1 cellular context compared by ENCODE assay signal in the genomic region with DNA sequence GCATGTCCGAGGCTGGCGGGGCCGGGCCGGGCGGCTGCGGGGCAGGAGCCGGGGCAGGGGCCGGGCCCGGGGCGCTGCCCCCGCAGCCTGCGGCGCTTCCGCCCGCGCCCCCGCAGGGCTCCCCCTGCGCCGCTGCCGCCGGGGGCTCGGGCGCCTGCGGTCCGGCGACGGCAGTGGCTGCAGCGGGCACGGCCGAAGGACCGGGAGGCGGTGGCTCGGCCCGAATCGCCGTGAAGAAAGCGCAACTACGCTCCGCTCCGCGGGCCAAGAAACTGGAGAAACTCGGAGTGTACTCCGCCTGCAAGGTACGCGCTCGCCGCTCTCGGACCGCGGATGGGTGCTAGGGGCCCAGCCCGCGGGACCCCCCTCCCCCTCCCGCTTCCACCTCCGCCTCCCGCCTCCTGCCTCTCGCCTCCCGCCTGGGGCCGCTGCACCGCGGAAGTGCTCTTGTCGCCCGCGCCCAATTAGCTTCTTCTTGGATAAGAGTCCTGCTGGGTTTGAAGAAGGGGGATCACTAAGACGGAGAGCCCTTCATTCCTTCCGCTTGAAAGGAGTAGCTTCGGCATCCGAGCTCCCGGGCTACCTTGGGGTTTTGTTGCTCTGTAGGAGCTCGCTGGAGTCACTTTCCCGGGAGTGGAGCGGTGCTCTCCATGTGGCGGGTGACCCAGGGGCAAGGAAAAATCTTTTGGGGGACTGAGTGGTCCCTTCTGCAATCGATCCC.
A peak's percentile ranks its signal among the peaks of the same experiment; 100 is the strongest.
TF ChIP-seq lines count a peak whose summit lies in the region.

No MANE protein-coding gene starts in this region.

TF ChIP-seq in K562, 482 proteins besides CTCF, POLR2A, EP300 and RAD21 (continued from another document and continues in another):
- TF ChIP-seq TOE1 (IDR thresholded peaks at IDR 0.05; ENCODE audit: borderline replicate concordance) = 0 out of 2 replicates have a peak, but pooled peaks have one; percentile 48
- no peak for TF ChIP-seq TOE1 (CRISPR knock-in tag; IDR thresholded peaks at IDR 0.05; ENCODE audit: borderline replicate concordance, low read depth)
- TF ChIP-seq, protein P1, sequence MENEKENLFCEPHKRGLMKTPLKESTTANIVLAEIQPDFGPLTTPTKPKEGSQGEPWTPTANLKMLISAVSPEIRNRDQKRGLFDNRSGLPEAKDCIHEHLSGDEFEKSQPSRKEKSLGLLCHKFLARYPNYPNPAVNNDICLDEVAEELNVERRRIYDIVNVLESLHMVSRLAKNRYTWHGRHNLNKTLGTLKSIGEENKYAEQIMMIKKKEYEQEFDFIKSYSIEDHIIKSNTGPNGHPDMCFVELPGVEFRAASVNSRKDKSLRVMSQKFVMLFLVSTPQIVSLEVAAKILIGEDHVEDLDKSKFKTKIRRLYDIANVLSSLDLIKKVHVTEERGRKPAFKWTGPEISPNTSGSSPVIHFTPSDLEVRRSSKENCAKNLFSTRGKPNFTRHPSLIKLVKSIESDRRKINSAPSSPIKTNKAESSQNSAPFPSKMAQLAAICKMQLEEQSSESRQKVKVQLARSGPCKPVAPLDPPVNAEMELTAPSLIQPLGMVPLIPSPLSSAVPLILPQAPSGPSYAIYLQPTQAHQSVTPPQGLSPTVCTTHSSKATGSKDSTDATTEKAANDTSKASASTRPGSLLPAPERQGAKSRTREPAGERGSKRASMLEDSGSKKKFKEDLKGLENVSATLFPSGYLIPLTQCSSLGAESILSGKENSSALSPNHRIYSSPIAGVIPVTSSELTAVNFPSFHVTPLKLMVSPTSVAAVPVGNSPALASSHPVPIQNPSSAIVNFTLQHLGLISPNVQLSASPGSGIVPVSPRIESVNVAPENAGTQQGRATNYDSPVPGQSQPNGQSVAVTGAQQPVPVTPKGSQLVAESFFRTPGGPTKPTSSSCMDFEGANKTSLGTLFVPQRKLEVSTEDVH (IDR thresholded peaks at IDR 0.05; ENCODE audit: low read depth, partially characterized antibody) = peak; percentile 42
- peak; percentile 81 for TF ChIP-seq CXXC5 (CRISPR knock-in tag; IDR thresholded peaks at IDR 0.05)
- peak; percentile 83 to 90 for TF ChIP-seq MAZ (CRISPR knock-in tag; conservative IDR thresholded peaks at IDR 0.05 in 1 of 2, IDR thresholded peaks at IDR 0.05 in 1 of 2)
- TF ChIP-seq ZNF589 (CRISPR knock-in tag; IDR thresholded peaks at IDR 0.05; ENCODE audit: low read depth) = no peak
- no peak for TF ChIP-seq ZNF165 (CRISPR knock-in tag; IDR thresholded peaks at IDR 0.05; ENCODE audit: borderline replicate concordance)
- TF ChIP-seq ZNF586 (CRISPR knock-in tag; conservative IDR thresholded peaks at IDR 0.05) = no peak
- 0 out of 2 replicates have a peak, but pooled peaks have one; percentile 7 for TF ChIP-seq SMC3 (conservative IDR thresholded peaks at IDR 0.05; ENCODE audit: insufficient read depth, low read depth, low read length)
- TF ChIP-seq, protein P2, sequence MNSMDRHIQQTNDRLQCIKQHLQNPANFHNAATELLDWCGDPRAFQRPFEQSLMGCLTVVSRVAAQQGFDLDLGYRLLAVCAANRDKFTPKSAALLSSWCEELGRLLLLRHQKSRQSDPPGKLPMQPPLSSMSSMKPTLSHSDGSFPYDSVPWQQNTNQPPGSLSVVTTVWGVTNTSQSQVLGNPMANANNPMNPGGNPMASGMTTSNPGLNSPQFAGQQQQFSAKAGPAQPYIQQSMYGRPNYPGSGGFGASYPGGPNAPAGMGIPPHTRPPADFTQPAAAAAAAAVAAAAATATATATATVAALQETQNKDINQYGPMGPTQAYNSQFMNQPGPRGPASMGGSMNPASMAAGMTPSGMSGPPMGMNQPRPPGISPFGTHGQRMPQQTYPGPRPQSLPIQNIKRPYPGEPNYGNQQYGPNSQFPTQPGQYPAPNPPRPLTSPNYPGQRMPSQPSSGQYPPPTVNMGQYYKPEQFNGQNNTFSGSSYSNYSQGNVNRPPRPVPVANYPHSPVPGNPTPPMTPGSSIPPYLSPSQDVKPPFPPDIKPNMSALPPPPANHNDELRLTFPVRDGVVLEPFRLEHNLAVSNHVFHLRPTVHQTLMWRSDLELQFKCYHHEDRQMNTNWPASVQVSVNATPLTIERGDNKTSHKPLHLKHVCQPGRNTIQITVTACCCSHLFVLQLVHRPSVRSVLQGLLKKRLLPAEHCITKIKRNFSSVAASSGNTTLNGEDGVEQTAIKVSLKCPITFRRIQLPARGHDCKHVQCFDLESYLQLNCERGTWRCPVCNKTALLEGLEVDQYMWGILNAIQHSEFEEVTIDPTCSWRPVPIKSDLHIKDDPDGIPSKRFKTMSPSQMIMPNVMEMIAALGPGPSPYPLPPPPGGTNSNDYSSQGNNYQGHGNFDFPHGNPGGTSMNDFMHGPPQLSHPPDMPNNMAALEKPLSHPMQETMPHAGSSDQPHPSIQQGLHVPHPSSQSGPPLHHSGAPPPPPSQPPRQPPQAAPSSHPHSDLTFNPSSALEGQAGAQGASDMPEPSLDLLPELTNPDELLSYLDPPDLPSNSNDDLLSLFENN (IDR thresholded peaks at IDR 0.05; ENCODE audit: low read depth in 2 of 2, low read length in 2 of 2) = no peak
- TF ChIP-seq DMBX1 (CRISPR knock-in tag; IDR thresholded peaks at IDR 0.05; ENCODE audit: borderline replicate concordance) = 0 out of 2 replicates have a peak, but pooled peaks have one; percentile 16
- TF ChIP-seq, protein P3, sequence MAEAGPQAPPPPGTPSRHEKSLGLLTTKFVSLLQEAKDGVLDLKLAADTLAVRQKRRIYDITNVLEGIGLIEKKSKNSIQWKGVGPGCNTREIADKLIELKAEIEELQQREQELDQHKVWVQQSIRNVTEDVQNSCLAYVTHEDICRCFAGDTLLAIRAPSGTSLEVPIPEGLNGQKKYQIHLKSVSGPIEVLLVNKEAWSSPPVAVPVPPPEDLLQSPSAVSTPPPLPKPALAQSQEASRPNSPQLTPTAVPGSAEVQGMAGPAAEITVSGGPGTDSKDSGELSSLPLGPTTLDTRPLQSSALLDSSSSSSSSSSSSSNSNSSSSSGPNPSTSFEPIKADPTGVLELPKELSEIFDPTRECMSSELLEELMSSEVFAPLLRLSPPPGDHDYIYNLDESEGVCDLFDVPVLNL (CRISPR knock-in tag; IDR thresholded peaks at IDR 0.05; ENCODE audit: low read depth) = 0 out of 2 replicates have a peak, but pooled peaks have one; percentile 10
- TF ChIP-seq ZBTB7A (IDR thresholded peaks at IDR 0.05; ENCODE audit: borderline replicate concordance, control insufficient read depth, low read depth, low read length) = peak; percentile 96
- no peak for TF ChIP-seq XRCC5 (IDR thresholded peaks at IDR 0.05; ENCODE audit: low read depth, low read length)
- TF ChIP-seq, protein P4, sequence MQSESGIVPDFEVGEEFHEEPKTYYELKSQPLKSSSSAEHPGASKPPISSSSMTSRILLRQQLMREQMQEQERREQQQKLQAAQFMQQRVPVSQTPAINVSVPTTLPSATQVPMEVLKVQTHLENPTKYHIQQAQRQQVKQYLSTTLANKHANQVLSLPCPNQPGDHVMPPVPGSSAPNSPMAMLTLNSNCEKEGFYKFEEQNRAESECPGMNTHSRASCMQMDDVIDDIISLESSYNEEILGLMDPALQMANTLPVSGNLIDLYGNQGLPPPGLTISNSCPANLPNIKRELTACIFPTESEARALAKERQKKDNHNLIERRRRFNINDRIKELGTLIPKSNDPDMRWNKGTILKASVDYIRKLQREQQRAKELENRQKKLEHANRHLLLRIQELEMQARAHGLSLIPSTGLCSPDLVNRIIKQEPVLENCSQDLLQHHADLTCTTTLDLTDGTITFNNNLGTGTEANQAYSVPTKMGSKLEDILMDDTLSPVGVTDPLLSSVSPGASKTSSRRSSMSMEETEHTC (IDR thresholded peaks at IDR 0.05) = 0 out of 2 replicates have a peak, but pooled peaks have one; percentile 43
- no peak for TF ChIP-seq U2AF1 (optimal IDR thresholded peaks at IDR 0.05; ENCODE audit: low read depth, low read length)
- TF ChIP-seq RNF2 (IDR thresholded peaks at IDR 0.05) = peak; percentile 30; the same call in 1 of the 2 replicates
- no peak; the same call in 1 of the 2 replicates for TF ChIP-seq CREB1 (IDR thresholded peaks at IDR 0.05)
- TF ChIP-seq CREB1 (CRISPR knock-in tag; IDR thresholded peaks at IDR 0.05) = 0 out of 2 replicates have a peak, but pooled peaks have one; percentile 55
- no peak for TF ChIP-seq RFX1 (IDR thresholded peaks at IDR 0.05)
- peak; percentile 70; the same call in 1 of the 2 replicates for TF ChIP-seq PHF21A (IDR thresholded peaks at IDR 0.05; ENCODE audit: borderline replicate concordance, low read depth)
- no peak for TF ChIP-seq RHOXF2B (CRISPR knock-in tag; conservative IDR thresholded peaks at IDR 0.05)
- no peak for TF ChIP-seq MBD2 (IDR thresholded peaks at IDR 0.05; ENCODE audit: borderline replicate concordance, low read depth)
- TF ChIP-seq, protein P5, sequence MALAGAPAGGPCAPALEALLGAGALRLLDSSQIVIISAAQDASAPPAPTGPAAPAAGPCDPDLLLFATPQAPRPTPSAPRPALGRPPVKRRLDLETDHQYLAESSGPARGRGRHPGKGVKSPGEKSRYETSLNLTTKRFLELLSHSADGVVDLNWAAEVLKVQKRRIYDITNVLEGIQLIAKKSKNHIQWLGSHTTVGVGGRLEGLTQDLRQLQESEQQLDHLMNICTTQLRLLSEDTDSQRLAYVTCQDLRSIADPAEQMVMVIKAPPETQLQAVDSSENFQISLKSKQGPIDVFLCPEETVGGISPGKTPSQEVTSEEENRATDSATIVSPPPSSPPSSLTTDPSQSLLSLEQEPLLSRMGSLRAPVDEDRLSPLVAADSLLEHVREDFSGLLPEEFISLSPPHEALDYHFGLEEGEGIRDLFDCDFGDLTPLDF (CRISPR knock-in tag; IDR thresholded peaks at IDR 0.05) = peak; percentile 64
- TF ChIP-seq FOXP1 (CRISPR knock-in tag; IDR thresholded peaks at IDR 0.05) = 0 out of 2 replicates have a peak, but pooled peaks have one; percentile 22
- TF ChIP-seq PHF20 (IDR thresholded peaks at IDR 0.05; ENCODE audit: partially characterized antibody) = peak; percentile 58
- TF ChIP-seq GABPA (tag; conservative IDR thresholded peaks at IDR 0.05; ENCODE audit: low read depth) = peak; percentile 53
- TF ChIP-seq JUNB (CRISPR knock-in tag; conservative IDR thresholded peaks at IDR 0.05) = no peak
- peak; percentile 94 for TF ChIP-seq ELF1 (tag; IDR thresholded peaks at IDR 0.05)
- no peak for TF ChIP-seq TAF9B (IDR thresholded peaks at IDR 0.05; ENCODE audit: partially characterized antibody)
- TF ChIP-seq NR3C1 (CRISPR knock-in tag; IDR thresholded peaks at IDR 0.05) = no peak
- TF ChIP-seq, protein P6, sequence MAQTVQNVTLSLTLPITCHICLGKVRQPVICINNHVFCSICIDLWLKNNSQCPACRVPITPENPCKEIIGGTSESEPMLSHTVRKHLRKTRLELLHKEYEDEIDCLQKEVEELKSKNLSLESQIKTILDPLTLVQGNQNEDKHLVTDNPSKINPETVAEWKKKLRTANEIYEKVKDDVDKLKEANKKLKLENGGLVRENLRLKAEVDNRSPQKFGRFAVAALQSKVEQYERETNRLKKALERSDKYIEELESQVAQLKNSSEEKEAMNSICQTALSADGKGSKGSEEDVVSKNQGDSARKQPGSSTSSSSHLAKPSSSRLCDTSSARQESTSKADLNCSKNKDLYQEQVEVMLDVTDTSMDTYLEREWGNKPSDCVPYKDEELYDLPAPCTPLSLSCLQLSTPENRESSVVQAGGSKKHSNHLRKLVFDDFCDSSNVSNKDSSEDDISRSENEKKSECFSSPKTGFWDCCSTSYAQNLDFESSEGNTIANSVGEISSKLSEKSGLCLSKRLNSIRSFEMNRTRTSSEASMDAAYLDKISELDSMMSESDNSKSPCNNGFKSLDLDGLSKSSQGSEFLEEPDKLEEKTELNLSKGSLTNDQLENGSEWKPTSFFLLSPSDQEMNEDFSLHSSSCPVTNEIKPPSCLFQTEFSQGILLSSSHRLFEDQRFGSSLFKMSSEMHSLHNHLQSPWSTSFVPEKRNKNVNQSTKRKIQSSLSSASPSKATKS (CRISPR knock-in tag; IDR thresholded peaks at IDR 0.05) = no peak
- TF ChIP-seq ZNF311 (CRISPR knock-in tag; IDR thresholded peaks at IDR 0.05) = no peak
- TF ChIP-seq KLF13 (tag; IDR thresholded peaks at IDR 0.05; ENCODE audit: borderline replicate concordance, low read depth) = no peak
- peak in 1 of 2 experiments; percentile 34; a peak in 1 of 3 replicates for TF ChIP-seq CBX3 (IDR thresholded peaks at IDR 0.05; ENCODE audit: borderline replicate concordance in 1 of 2, low read length in 2 of 2)
- peak; percentile 60 for TF ChIP-seq BCOR (IDR thresholded peaks at IDR 0.05)
- TF ChIP-seq PHF8 (IDR thresholded peaks at IDR 0.05; ENCODE audit: borderline replicate concordance, low read length) = peak; percentile 63
- TF ChIP-seq, protein P7, sequence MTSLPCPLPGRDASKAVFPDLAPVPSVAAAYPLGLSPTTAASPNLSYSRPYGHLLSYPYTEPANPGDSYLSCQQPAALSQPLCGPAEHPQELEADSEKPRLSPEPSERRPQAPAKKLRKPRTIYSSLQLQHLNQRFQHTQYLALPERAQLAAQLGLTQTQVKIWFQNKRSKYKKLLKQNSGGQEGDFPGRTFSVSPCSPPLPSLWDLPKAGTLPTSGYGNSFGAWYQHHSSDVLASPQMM (CRISPR knock-in tag; IDR thresholded peaks at IDR 0.05) = no peak
- no peak for TF ChIP-seq MCM2 (IDR thresholded peaks at IDR 0.05; ENCODE audit: low read depth)
- TF ChIP-seq HDAC8 (tag; IDR thresholded peaks at IDR 0.05) = no peak
- TF ChIP-seq, protein P8, sequence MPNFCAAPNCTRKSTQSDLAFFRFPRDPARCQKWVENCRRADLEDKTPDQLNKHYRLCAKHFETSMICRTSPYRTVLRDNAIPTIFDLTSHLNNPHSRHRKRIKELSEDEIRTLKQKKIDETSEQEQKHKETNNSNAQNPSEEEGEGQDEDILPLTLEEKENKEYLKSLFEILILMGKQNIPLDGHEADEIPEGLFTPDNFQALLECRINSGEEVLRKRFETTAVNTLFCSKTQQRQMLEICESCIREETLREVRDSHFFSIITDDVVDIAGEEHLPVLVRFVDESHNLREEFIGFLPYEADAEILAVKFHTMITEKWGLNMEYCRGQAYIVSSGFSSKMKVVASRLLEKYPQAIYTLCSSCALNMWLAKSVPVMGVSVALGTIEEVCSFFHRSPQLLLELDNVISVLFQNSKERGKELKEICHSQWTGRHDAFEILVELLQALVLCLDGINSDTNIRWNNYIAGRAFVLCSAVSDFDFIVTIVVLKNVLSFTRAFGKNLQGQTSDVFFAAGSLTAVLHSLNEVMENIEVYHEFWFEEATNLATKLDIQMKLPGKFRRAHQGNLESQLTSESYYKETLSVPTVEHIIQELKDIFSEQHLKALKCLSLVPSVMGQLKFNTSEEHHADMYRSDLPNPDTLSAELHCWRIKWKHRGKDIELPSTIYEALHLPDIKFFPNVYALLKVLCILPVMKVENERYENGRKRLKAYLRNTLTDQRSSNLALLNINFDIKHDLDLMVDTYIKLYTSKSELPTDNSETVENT (CRISPR knock-in tag; IDR thresholded peaks at IDR 0.05) = peak; percentile 83
- TF ChIP-seq ZNF24 (IDR thresholded peaks at IDR 0.05) = peak; percentile 7; the same call in 1 of the 2 replicates
- TF ChIP-seq, protein P9, sequence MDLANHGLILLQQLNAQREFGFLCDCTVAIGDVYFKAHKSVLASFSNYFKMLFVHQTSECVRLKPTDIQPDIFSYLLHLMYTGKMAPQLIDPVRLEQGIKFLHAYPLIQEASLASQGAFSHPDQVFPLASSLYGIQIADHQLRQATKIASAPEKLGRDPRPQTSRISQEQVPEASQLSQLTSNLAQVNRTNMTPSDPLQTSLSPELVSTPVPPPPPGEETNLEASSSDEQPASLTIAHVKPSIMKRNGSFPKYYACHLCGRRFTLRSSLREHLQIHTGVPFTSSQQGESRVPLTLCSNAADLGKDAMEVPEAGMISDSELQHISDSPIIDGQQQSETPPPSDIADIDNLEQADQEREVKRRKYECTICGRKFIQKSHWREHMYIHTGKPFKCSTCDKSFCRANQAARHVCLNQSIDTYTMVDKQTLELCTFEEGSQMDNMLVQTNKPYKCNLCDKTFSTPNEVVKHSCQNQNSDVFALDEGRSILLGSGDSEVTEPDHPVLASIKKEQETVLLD (IDR thresholded peaks at IDR 0.05) = 0 out of 2 replicates have a peak, but pooled peaks have one; percentile 5
- TF ChIP-seq SMAD4 (CRISPR knock-in tag; conservative IDR thresholded peaks at IDR 0.05) = no peak; the same call in none of the 2 replicates
- TF ChIP-seq GATAD2A (IDR thresholded peaks at IDR 0.05) = peak; percentile 84; the same call in 1 of the 2 replicates
- no peak for TF ChIP-seq PTRF (tag; IDR thresholded peaks at IDR 0.05)
